In genomic region chr1:235495539-235495938, GRCh38 we compare ENCODE assay signal across 33 cellular contexts.
"Had no signal": no experiment of that assay in that cellular context is flagged by ENCODE, and none has a peak within 500 bp of the region (broad histone marks: within the 10 kb centered on the region; RNA-seq: fewer than 3 reads in every experiment).

No MANE protein-coding gene starts in this region.

- H3K27ac Mint-ChIP-seq: activated CD4-positive, alpha-beta memory T cell treated with anti-CD3 and anti-CD28 coated beads for 36 hours; activated CD4-positive, alpha-beta T cell treated with anti-CD3 and anti-CD28 coated beads for 36 hours; activated CD4-positive, alpha-beta T cell treated with anti-CD3 and anti-CD28 coated beads, Interleukin-2, amount 10 ng/mL, durations not matched to agents 24 days and 14 days; activated CD8-positive, alpha-beta memory T cell treated with anti-CD3 and anti-CD28 coated beads, Interleukin-2, amount 10 ng/mL, durations not matched to agents 7 days and 5 days; activated CD8-positive, alpha-beta T cell treated with anti-CD3 and anti-CD28 coated beads, Interleukin-2, amount 10 ng/mL, durations not matched to agents 7 days and 5 days; activated naive CD4-positive, alpha-beta T cell treated with anti-CD3 and anti-CD28 coated beads for 36 hours; activated naive CD4-positive, alpha-beta T cell treated with anti-CD3 and anti-CD28 coated beads, Interleukin-2, amount 50 U/mL, for 72 hours; activated naive CD8-positive, alpha-beta T cell treated with anti-CD3 and anti-CD28 coated beads, Interleukin-2, amount 10 ng/mL, durations not matched to agents 7 days and 5 days; activated T-helper 1 cell treated with anti-CD3 and anti-CD28 coated beads, Interleukin-12 subunit alpha, Interleukin-12 subunit beta, Interleukin-2, Interleukin-4 antibody, amounts not matched to agents 30 ng/mL and 10 ng/mL and 1 ng/mL, durations not matched to agents 14 hours and 24 hours and 36 hours; activated T-helper 2 cell treated with anti-CD3 and anti-CD28 coated beads, Interferon-gamma antibody, Interleukin-2, Interleukin-4, amounts not matched to agents 10 μg/mL and 5 μg/mL and 100 μg/mL, durations not matched to agents 14 hours and 24 hours and 36 hours; effector memory CD8-positive, alpha-beta T cell; T-helper 17 cell; T-helper 2 cell treated with Interferon-gamma antibody and Interleukin-4, amounts not matched to agents 5 μg/mL and 100 μg/mL, for 36 hours had no signal

- DNase-seq: activated CD4-positive, alpha-beta memory T cell treated with anti-CD3 and anti-CD28 coated beads for 36 hours; activated CD4-positive, alpha-beta T cell treated with anti-CD3 and anti-CD28 coated beads for 36 hours; activated CD4-positive, CD25-positive, alpha-beta regulatory T cell; activated CD4-positive, CD25-positive, alpha-beta regulatory T cell treated with anti-CD3 and anti-CD28 coated beads, Interleukin-2, amount 50 U/mL, for 72 hours; activated CD8-positive, alpha-beta memory T cell treated with anti-CD3 and anti-CD28 coated beads, Interleukin-2, amount 10 ng/mL, durations not matched to agents 7 days and 5 days; activated CD8-positive, alpha-beta memory T cell treated with anti-CD3 and anti-CD28 coated beads, Interleukin-2, amount 50 U/mL, for 4 hours; activated CD8-positive, alpha-beta T cell treated with anti-CD3 and anti-CD28 coated beads, Interleukin-2, amount 10 ng/mL, durations not matched to agents 7 days and 5 days; activated effector memory CD4-positive, alpha-beta T cell treated with anti-CD3 and anti-CD28 coated beads, Interleukin-2, amount 50 U/mL, for 16 hours; activated naive CD4-positive, alpha-beta T cell treated with anti-CD3 and anti-CD28 coated beads for 36 hours; activated naive CD8-positive, alpha-beta T cell treated with anti-CD3 and anti-CD28 coated beads, Interleukin-2, amount 10 ng/mL, durations not matched to agents 7 days and 5 days; activated T-cell treated with anti-CD3 and anti-CD28 coated beads, Interleukin-2, amount 50 U/mL, for 1 hour; activated T-cell treated with anti-CD3 and anti-CD28 coated beads, Interleukin-2, amount 50 U/mL, for 48 hours; cortex of kidney; dermis blood vessel endothelial cell; effector CD4-positive, alpha-beta T cell; effector memory CD8-positive, alpha-beta T cell; erythroblast; foreskin melanocyte; head of caudate nucleus; T-helper 1 cell; T-helper 17 cell; T1000 had no signal

- H3K27me3 ChIP-seq: ascending aorta, breast epithelium, cardiac muscle cell, esophagus muscularis mucosa had no signal

- H3K27me3 Mint-ChIP-seq: activated CD4-positive, alpha-beta memory T cell treated with anti-CD3 and anti-CD28 coated beads for 36 hours; activated CD4-positive, alpha-beta T cell treated with anti-CD3 and anti-CD28 coated beads for 36 hours; activated CD4-positive, alpha-beta T cell treated with anti-CD3 and anti-CD28 coated beads, Interleukin-2, amount 10 ng/mL, durations not matched to agents 24 days and 14 days; activated CD8-positive, alpha-beta memory T cell treated with anti-CD3 and anti-CD28 coated beads, Interleukin-2, amount 10 ng/mL, durations not matched to agents 7 days and 5 days; activated naive CD8-positive, alpha-beta T cell treated with anti-CD3 and anti-CD28 coated beads, Interleukin-2, amount 10 ng/mL, durations not matched to agents 7 days and 5 days; brain; central memory CD8-positive, alpha-beta T cell; effector memory CD8-positive, alpha-beta T cell; T-helper 17 cell had no signal

- H3K4me1 ChIP-seq: breast epithelium had no signal

- H3K27ac ChIP-seq: ascending aorta, breast epithelium, cardiac muscle cell, esophagus muscularis mucosa had no signal

- H3K9me3 Mint-ChIP-seq: activated CD4-positive, alpha-beta memory T cell treated with anti-CD3 and anti-CD28 coated beads for 36 hours; activated CD4-positive, alpha-beta T cell treated with anti-CD3 and anti-CD28 coated beads, Interleukin-2, amount 10 ng/mL, durations not matched to agents 24 days and 14 days; activated naive CD4-positive, alpha-beta T cell treated with anti-CD3 and anti-CD28 coated beads for 36 hours; activated naive CD4-positive, alpha-beta T cell treated with anti-CD3 and anti-CD28 coated beads, Interleukin-2, amount 50 U/mL, for 72 hours; activated naive CD8-positive, alpha-beta T cell treated with anti-CD3 and anti-CD28 coated beads, Interleukin-2, amount 10 ng/mL, durations not matched to agents 7 days and 5 days; activated T-helper 1 cell treated with anti-CD3 and anti-CD28 coated beads, Interleukin-12 subunit alpha, Interleukin-12 subunit beta, Interleukin-2, Interleukin-4 antibody, amounts not matched to agents 30 ng/mL and 10 ng/mL and 1 ng/mL, durations not matched to agents 14 hours and 24 hours and 36 hours; activated T-helper 2 cell treated with anti-CD3 and anti-CD28 coated beads, Interferon-gamma antibody, Interleukin-2, Interleukin-4, amounts not matched to agents 10 μg/mL and 5 μg/mL and 100 μg/mL, durations not matched to agents 14 hours and 24 hours and 36 hours; brain; central memory CD8-positive, alpha-beta T cell; effector memory CD8-positive, alpha-beta T cell; T-helper 2 cell treated with Interferon-gamma antibody and Interleukin-4, amounts not matched to agents 5 μg/mL and 100 μg/mL, for 36 hours had no signal

- H3K36me3 ChIP-seq: breast epithelium had no signal

- H3K9me3 ChIP-seq: ascending aorta, breast epithelium, esophagus muscularis mucosa had no signal

- ATAC-seq: activated CD4-positive, alpha-beta T cell treated with anti-CD3 and anti-CD28 coated beads for 36 hours; activated CD8-positive, alpha-beta memory T cell treated with anti-CD3 and anti-CD28 coated beads, Interleukin-2, amount 10 ng/mL, durations not matched to agents 7 days and 5 days; activated CD8-positive, alpha-beta T cell treated with anti-CD3 and anti-CD28 coated beads, Interleukin-2, amount 10 ng/mL, durations not matched to agents 7 days and 5 days; activated naive CD4-positive, alpha-beta T cell treated with anti-CD3 and anti-CD28 coated beads, Interleukin-2, amount 50 U/mL, for 72 hours; effector memory CD8-positive, alpha-beta T cell; T-helper 17 cell had no signal

- H3K4me3 Mint-ChIP-seq: activated CD4-positive, alpha-beta memory T cell treated with anti-CD3 and anti-CD28 coated beads for 36 hours; activated CD4-positive, alpha-beta T cell treated with anti-CD3 and anti-CD28 coated beads for 36 hours; activated CD4-positive, alpha-beta T cell treated with anti-CD3 and anti-CD28 coated beads, Interleukin-2, amount 10 ng/mL, durations not matched to agents 24 days and 14 days; activated CD8-positive, alpha-beta memory T cell treated with anti-CD3 and anti-CD28 coated beads, Interleukin-2, amount 10 ng/mL, durations not matched to agents 7 days and 5 days; activated CD8-positive, alpha-beta T cell treated with anti-CD3 and anti-CD28 coated beads, Interleukin-2, amount 10 ng/mL, durations not matched to agents 7 days and 5 days; activated naive CD4-positive, alpha-beta T cell treated with anti-CD3 and anti-CD28 coated beads for 36 hours; activated naive CD8-positive, alpha-beta T cell treated with anti-CD3 and anti-CD28 coated beads, Interleukin-2, amount 10 ng/mL, durations not matched to agents 7 days and 5 days; activated T-helper 1 cell treated with anti-CD3 and anti-CD28 coated beads, Interleukin-12 subunit alpha, Interleukin-12 subunit beta, Interleukin-2, Interleukin-4 antibody, amounts not matched to agents 30 ng/mL and 10 ng/mL and 1 ng/mL, durations not matched to agents 14 hours and 24 hours and 36 hours; brain; central memory CD8-positive, alpha-beta T cell; effector memory CD8-positive, alpha-beta T cell; T-helper 17 cell; T-helper 2 cell treated with Interferon-gamma antibody and Interleukin-4, amounts not matched to agents 5 μg/mL and 100 μg/mL, for 36 hours had no signal

- H3K4me3 ChIP-seq: ascending aorta, breast epithelium, cardiac muscle cell, esophagus muscularis mucosa had no signal
